20 cellular contexts compared by ENCODE assay signal in genomic region chr5:154356958-154357357, GRCh38.
DNase-seq lines count a peak whose midpoint lies in the region; ATAC-seq and TF ChIP-seq lines count a peak whose summit lies in the region.
"Had no signal": no experiment of that assay in that cellular context is flagged by ENCODE, and none has a peak within 500 bp of the region (broad histone marks: within the 10 kb centered on the region; RNA-seq: fewer than 3 reads in every experiment).

No MANE protein-coding gene starts in this region.

- H3F3A ChIP-seq in SK-N-SH (replicated peaks; ENCODE audit: insufficient read depth): no peaks in the 10 kb centered on the region

- WGBS in SK-N-SH (ENCODE audit: low lambda C conversion rate): 94% methylated on average over 3 of the region's 3 CpGs

- no peak for TF ChIP-seq RAD21 in SK-N-SH (IDR thresholded peaks at IDR 0.05; ENCODE audit: low read length)

- no peak for TF ChIP-seq CTCF in SK-N-SH (IDR thresholded peaks at IDR 0.05)
- no peak for TF ChIP-seq CTCF in RWPE2 (IDR thresholded peaks at IDR 0.05; ENCODE audit: poor library complexity, severe bottlenecking)

- H3K9ac ChIP-seq in SK-N-SH: no peak overlapping the region
- peak overlapping the region; percentile 40 for H3K9ac ChIP-seq in skeletal muscle satellite cell (ENCODE audit: low read depth, low read length)

- no peaks in the 10 kb centered on the region for H3K9me2 ChIP-seq in SK-N-SH

- H3K4me3 ChIP-seq in SK-N-SH (ENCODE audit: low read depth in 2 of 2, low read length in 1 of 2) (no peak overlapping the region), RWPE2 (ENCODE audit: severe bottlenecking) (no peak overlapping the region), skeletal muscle satellite cell (ENCODE audit: low read length) (no peak overlapping the region)

- H3K36me3 ChIP-seq in SK-N-SH (replicated peaks in 1 of 2; ENCODE audit: control insufficient read depth in 1 of 2, insufficient read depth in 2 of 2, low read length in 1 of 2) (peaks cover 3 to 8% of the 10 kb centered on the region in 2 experiments), RWPE2 (ENCODE audit: low read depth) (no peaks in the 10 kb centered on the region), skeletal muscle satellite cell (ENCODE audit: insufficient read depth, low read length) (no peaks in the 10 kb centered on the region)

- H3K9me3 ChIP-seq in SK-N-SH: no peaks in the 10 kb centered on the region
- no peaks in the 10 kb centered on the region for H3K9me3 ChIP-seq in RWPE2 (ENCODE audit: severe bottlenecking)
- no peaks in the 10 kb centered on the region for H3K9me3 ChIP-seq in skeletal muscle satellite cell (replicated peaks; ENCODE audit: low read length)

- peak overlapping the region in 1 of 2 experiments; percentile 33; a peak in 1 of 4 replicates for H3K27ac ChIP-seq in SK-N-SH (ENCODE audit: low read depth in 2 of 2, low read length in 1 of 2)
- H3K27ac ChIP-seq in RWPE2 (ENCODE audit: poor library complexity, severe bottlenecking): peak overlapping the region; percentile 72
- H3K27ac ChIP-seq in epithelial cell of prostate: peak overlapping the region; percentile 58
- H3K27ac ChIP-seq: 22Rv1 had no signal

- DNase-seq in SK-N-SH (no peak), RWPE2 (ENCODE audit: low spot score) (no peak), epithelial cell of prostate (ENCODE audit: low read depth, low spot score) (no peak), posterior cingulate gyrus (no peak), amniotic stem cell (lab: John Stamatoyannopoulos, UW) (no peak)
- DNase-seq in stimulated activated CD4-positive, alpha-beta T cell treated with anti-CD3 and anti-CD28 coated beads, Interleukin-4, amount 100 ng/mL, for 1 hour: no peak
- DNase-seq: AML-193; C1 segment of cervical spinal cord; CD8-positive, alpha-beta T cell; DMS153; GOT3; NCI-H1694; NCI-H2081; NCI-H2171; NCI-H524 treated with DMSO at 0.1 percent for 48 hours; OCI-M1; SHP77 treated with DMSO at 0.1 percent for 48 hours had no signal

- ATAC-seq in SK-N-SH treated with all-trans-retinoic acid at 6 μM for 48 hours: no peak
- no peak for ATAC-seq in RWPE2 (ENCODE audit: low read depth)
- ATAC-seq: CD8-positive, alpha-beta T cell had no signal

- intact Hi-C loops in posterior cingulate gyrus (cut with DNase I): no loop called here

- POLR2A ChIA-PET in SK-N-SH (lab: Yijun Ruan, JAX): no interaction called here

- H3K79me2 ChIP-seq in SK-N-SH (ENCODE audit: insufficient read depth): peaks cover 66% of the 10 kb centered on the region

- H2AFZ ChIP-seq in SK-N-SH (ENCODE audit: low read depth): no peak overlapping the region

- no peaks in the 10 kb centered on the region for H3K27me3 ChIP-seq in SK-N-SH (ENCODE audit: insufficient read depth)
- H3K27me3 ChIP-seq in RWPE2 (ENCODE audit: insufficient read depth, poor library complexity, severe bottlenecking): no peaks in the 10 kb centered on the region
- no peaks in the 10 kb centered on the region for H3K27me3 ChIP-seq in skeletal muscle satellite cell (ENCODE audit: control insufficient read depth, insufficient read depth, low read length)

- TF ChIP-seq EP300 in SK-N-SH (IDR thresholded peaks at IDR 0.05; ENCODE audit: borderline replicate concordance in 1 of 2, low read depth in 1 of 2, low read length in 1 of 2): no peak

- peak overlapping the region; percentile 70; the same call in 1 of the 2 replicates for H3K4me2 ChIP-seq in SK-N-SH
- no peak overlapping the region for H3K4me2 ChIP-seq in skeletal muscle satellite cell (ENCODE audit: low read length)

- CTCF ChIA-PET in SK-N-SH (lab: Yijun Ruan, JAX): no interaction called here

- H3K4me1 ChIP-seq in SK-N-SH (ENCODE audit: control insufficient read depth in 1 of 2, insufficient read depth in 2 of 2, low read depth in 1 of 2, low read length in 1 of 2) (peaks cover 7 to 26% of the 10 kb centered on the region in 2 experiments), RWPE2 (ENCODE audit: insufficient read depth, poor library complexity, severe bottlenecking) (peaks cover 18% of the 10 kb centered on the region), skeletal muscle satellite cell (ENCODE audit: control insufficient read depth, insufficient read depth, low read length) (peaks cover 35% of the 10 kb centered on the region)

- H4K20me1 ChIP-seq in SK-N-SH (ENCODE audit: insufficient read depth): no peaks in the 10 kb centered on the region

TF ChIP-seq in SK-N-SH, 30 proteins besides CTCF, POLR2A, EP300 and RAD21:
- TF ChIP-seq GATA2 (CRISPR knock-in tag; IDR thresholded peaks at IDR 0.05) (no peak), MEF2A (IDR thresholded peaks at IDR 0.05; ENCODE audit: borderline replicate concordance, low read depth) (no peak), TEAD4 (IDR thresholded peaks at IDR 0.05; ENCODE audit: borderline replicate concordance, insufficient read depth) (no peak), RFX5 (IDR thresholded peaks at IDR 0.05; ENCODE audit: low read length) (no peak), TAF1 (IDR thresholded peaks at IDR 0.05; ENCODE audit: borderline replicate concordance, low read depth, low read length) (no peak), SIN3A (IDR thresholded peaks at IDR 0.05; ENCODE audit: borderline replicate concordance, low read depth, low read length) (no peak), ELF1 (IDR thresholded peaks at IDR 0.05) (no peak), GABPA (IDR thresholded peaks at IDR 0.05; ENCODE audit: low read depth) (no peak)
- TF ChIP-seq, protein P1, sequence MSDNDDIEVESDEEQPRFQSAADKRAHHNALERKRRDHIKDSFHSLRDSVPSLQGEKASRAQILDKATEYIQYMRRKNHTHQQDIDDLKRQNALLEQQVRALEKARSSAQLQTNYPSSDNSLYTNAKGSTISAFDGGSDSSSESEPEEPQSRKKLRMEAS (IDR thresholded peaks at IDR 0.05; ENCODE audit: low read depth): no peak

TF ChIP-seq in SK-N-SH treated with all-trans-retinoic acid at 6 μM for 48 hours, 23 proteins besides CTCF, POLR2A, EP300 and RAD21 (continues in another document):
- TF ChIP-seq GLIS3 (CRISPR knock-in tag; IDR thresholded peaks at IDR 0.05) (no peak), PPARA (CRISPR knock-in tag; IDR thresholded peaks at IDR 0.05; ENCODE audit: borderline replicate concordance) (no peak), ESRRG (CRISPR knock-in tag; IDR thresholded peaks at IDR 0.05) (no peak), ZFP3 (CRISPR knock-in tag; IDR thresholded peaks at IDR 0.05) (no peak), CSDC2 (CRISPR knock-in tag; IDR thresholded peaks at IDR 0.05) (no peak), ARNTL (CRISPR knock-in tag; IDR thresholded peaks at IDR 0.05; ENCODE audit: borderline replicate concordance, low read depth) (no peak), BACH2 (CRISPR knock-in tag; IDR thresholded peaks at IDR 0.05; ENCODE audit: borderline replicate concordance) (no peak), ZNF8 (CRISPR knock-in tag; IDR thresholded peaks at IDR 0.05) (no peak), RARB (CRISPR knock-in tag; IDR thresholded peaks at IDR 0.05) (no peak), TCF4 (CRISPR knock-in tag; IDR thresholded peaks at IDR 0.05; ENCODE audit: borderline replicate concordance) (no peak)
- TF ChIP-seq, protein P2, sequence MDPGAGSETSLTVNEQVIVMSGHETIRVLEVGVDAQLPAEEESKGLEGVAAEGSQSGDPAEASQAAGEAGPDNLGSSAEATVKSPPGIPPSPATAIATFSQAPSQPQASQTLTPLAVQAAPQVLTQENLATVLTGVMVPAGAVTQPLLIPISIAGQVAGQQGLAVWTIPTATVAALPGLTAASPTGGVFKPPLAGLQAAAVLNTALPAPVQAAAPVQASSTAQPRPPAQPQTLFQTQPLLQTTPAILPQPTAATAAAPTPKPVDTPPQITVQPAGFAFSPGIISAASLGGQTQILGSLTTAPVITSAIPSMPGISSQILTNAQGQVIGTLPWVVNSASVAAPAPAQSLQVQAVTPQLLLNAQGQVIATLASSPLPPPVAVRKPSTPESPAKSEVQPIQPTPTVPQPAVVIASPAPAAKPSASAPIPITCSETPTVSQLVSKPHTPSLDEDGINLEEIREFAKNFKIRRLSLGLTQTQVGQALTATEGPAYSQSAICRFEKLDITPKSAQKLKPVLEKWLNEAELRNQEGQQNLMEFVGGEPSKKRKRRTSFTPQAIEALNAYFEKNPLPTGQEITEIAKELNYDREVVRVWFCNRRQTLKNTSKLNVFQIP (CRISPR knock-in tag; IDR thresholded peaks at IDR 0.05; ENCODE audit: borderline replicate concordance, low read depth): no peak
- TF ChIP-seq, protein P3, sequence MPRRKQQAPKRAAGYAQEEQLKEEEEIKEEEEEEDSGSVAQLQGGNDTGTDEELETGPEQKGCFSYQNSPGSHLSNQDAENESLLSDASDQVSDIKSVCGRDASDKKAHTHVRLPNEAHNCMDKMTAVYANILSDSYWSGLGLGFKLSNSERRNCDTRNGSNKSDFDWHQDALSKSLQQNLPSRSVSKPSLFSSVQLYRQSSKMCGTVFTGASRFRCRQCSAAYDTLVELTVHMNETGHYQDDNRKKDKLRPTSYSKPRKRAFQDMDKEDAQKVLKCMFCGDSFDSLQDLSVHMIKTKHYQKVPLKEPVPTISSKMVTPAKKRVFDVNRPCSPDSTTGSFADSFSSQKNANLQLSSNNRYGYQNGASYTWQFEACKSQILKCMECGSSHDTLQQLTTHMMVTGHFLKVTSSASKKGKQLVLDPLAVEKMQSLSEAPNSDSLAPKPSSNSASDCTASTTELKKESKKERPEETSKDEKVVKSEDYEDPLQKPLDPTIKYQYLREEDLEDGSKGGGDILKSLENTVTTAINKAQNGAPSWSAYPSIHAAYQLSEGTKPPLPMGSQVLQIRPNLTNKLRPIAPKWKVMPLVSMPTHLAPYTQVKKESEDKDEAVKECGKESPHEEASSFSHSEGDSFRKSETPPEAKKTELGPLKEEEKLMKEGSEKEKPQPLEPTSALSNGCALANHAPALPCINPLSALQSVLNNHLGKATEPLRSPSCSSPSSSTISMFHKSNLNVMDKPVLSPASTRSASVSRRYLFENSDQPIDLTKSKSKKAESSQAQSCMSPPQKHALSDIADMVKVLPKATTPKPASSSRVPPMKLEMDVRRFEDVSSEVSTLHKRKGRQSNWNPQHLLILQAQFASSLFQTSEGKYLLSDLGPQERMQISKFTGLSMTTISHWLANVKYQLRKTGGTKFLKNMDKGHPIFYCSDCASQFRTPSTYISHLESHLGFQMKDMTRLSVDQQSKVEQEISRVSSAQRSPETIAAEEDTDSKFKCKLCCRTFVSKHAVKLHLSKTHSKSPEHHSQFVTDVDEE (CRISPR knock-in tag; IDR thresholded peaks at IDR 0.05): no peak
- TF ChIP-seq, protein P4, sequence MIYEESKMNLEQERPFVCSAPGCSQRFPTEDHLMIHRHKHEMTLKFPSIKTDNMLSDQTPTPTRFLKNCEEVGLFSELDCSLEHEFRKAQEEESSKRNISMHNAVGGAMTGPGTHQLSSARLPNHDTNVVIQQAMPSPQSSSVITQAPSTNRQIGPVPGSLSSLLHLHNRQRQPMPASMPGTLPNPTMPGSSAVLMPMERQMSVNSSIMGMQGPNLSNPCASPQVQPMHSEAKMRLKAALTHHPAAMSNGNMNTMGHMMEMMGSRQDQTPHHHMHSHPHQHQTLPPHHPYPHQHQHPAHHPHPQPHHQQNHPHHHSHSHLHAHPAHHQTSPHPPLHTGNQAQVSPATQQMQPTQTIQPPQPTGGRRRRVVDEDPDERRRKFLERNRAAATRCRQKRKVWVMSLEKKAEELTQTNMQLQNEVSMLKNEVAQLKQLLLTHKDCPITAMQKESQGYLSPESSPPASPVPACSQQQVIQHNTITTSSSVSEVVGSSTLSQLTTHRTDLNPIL (CRISPR knock-in tag; IDR thresholded peaks at IDR 0.05; ENCODE audit: low read depth): no peak
